1 cellular context compared by ENCODE assay signal in the genomic region with DNA sequence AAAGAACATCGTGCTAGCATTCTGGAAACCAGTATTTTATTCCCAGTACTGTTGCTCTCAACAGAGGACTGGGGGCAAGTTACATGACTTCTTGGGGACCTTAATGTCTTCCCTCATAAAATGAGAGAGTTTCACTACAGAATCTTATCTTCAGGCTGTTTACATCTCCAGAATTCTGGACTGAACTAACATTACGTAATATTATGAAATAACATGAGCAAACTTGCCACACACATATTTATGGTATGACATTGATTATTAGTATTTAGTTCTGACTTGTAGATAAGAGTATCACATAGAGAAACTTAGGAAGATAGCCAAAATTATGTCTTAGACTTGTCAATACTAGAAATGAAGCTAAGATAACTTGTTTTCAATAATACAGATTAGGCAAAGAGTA.
TF ChIP-seq lines count a peak whose summit lies in the region.

No MANE protein-coding gene starts in this region.

TF ChIP-seq in HepG2, 621 proteins besides CTCF, POLR2A, EP300 and RAD21 (continued from another document):
- TF ChIP-seq ZNF792 (CRISPR knock-in tag; IDR thresholded peaks at IDR 0.05), result no peak
- TF ChIP-seq, protein P1, sequence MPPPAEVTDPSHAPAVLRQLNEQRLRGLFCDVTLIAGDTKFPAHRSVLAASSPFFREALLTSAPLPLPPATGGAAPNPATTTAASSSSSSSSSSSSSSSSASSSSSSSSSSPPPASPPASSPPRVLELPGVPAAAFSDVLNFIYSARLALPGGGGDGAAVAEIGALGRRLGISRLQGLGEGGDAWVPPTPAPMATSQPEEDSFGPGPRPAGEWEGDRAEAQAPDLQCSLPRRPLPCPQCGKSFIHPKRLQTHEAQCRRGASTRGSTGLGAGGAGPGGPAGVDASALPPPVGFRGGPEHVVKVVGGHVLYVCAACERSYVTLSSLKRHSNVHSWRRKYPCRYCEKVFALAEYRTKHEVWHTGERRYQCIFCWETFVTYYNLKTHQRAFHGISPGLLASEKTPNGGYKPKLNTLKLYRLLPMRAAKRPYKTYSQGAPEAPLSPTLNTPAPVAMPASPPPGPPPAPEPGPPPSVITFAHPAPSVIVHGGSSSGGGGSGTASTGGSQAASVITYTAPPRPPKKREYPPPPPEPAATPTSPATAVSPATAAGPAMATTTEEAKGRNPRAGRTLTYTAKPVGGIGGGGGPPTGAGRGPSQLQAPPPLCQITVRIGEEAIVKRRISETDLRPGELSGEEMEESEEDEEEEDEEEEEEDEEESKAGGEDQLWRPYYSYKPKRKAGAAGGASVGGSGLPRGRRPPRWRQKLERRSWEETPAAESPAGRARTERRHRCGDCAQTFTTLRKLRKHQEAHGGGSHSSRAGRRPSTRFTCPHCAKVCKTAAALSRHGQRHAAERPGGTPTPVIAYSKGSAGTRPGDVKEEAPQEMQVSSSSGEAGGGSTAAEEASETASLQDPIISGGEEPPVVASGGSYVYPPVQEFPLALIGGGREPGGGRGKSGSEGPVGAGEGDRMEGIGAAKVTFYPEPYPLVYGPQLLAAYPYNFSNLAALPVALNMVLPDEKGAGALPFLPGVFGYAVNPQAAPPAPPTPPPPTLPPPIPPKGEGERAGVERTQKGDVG (CRISPR knock-in tag; IDR thresholded peaks at IDR 0.05; ENCODE audit: borderline replicate concordance), result no peak
